2 cellular contexts compared by ENCODE assay signal in genomic region chr20:47777220-47777619, GRCh38.
TF ChIP-seq lines count a peak whose summit lies in the region.

No MANE protein-coding gene starts in this region.

TF ChIP-seq in WTC11, 78 proteins besides CTCF, POLR2A, EP300 and RAD21 (continued from another document):
- TF ChIP-seq USF2 (CRISPR knock-in tag; IDR thresholded peaks at IDR 0.05) (no peak), MXD4 (CRISPR knock-in tag; IDR thresholded peaks at IDR 0.05; ENCODE audit: borderline replicate concordance) (no peak), TEAD4 (CRISPR knock-in tag; IDR thresholded peaks at IDR 0.05) (no peak)

TF ChIP-seq in H1, 55 proteins besides CTCF, POLR2A, EP300 and RAD21:
- TF ChIP-seq EZH2 (IDR thresholded peaks at IDR 0.05; ENCODE audit: low read depth, low read length, severe bottlenecking) = no peak
- TF ChIP-seq KDM1A (IDR thresholded peaks at IDR 0.05; ENCODE audit: borderline replicate concordance, low read length) = peak; percentile 85; the same call in 1 of the 2 replicates
- TF ChIP-seq USF2 (IDR thresholded peaks at IDR 0.05; ENCODE audit: low read length) = no peak
